ENCODE assay signal across 17 cellular contexts in the genomic region with DNA sequence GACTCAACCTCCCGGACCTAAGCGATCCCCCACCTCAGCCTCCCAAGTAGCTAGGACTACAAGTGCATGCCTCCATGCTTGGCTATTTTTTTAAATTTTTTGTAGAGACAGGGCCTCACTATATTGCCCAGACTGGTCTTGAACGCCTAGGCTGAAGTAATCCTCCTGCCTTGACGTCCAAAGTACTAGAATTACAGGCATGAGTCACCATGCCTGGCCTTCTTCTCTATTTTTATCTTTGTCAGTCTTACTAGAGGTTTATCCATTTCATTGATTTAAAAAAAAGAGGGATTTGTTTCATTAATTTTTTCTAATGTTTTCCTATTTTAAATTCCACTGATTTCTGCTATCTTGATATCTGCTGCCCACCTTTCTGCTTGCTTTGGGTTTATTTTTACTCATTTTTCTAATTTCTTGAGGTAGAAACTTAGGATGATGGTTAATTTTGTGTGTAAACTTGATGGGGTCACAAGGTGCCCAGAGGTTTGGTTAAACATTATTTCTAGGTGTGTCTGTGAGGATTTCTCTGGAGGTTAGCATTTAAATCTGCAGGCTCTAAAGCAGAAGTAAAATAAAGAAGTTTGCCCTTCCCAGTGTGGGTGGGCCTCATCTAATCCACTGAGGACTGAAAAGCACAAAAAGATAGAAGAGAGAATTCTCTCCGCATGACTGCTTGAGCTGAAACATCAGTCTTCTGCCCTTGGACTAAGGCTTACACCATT.
DNase-seq lines count a peak whose midpoint lies in the region; ATAC-seq, FAIRE-seq and TF ChIP-seq lines count a peak whose summit lies in the region.
"Had no signal": no experiment of that assay in that cellular context is flagged by ENCODE, and none has a peak within 500 bp of the region (broad histone marks: within the 10 kb centered on the region; RNA-seq: fewer than 3 reads in every experiment).

No MANE protein-coding gene starts in this region.

- WGBS in mesenchymal stem cell, result 73% methylated on average over 4 of the region's 5 CpGs

- H2BK12ac ChIP-seq in mesenchymal stem cell (ENCODE audit: low read length in 2 of 2), result peak overlapping the region in 1 of 2 experiments; percentile 71

- H3K14ac ChIP-seq in mesenchymal stem cell (ENCODE audit: low read length in 2 of 2), result no peak overlapping the region

- TF ChIP-seq CTCF in AG09319 (IDR thresholded peaks at IDR 0.05; ENCODE audit: low read depth, low read length) (no peak), bronchial epithelial cell (IDR thresholded peaks at IDR 0.05; ENCODE audit: insufficient read depth, low read length, severe bottlenecking) (no peak)

- no peak overlapping the region for H3K23ac ChIP-seq in mesenchymal stem cell (ENCODE audit: low read length in 2 of 2)

- H3K4me3 ChIP-seq in bronchial epithelial cell (ENCODE audit: low read depth, low read length) (no peak overlapping the region), mesenchymal stem cell (ENCODE audit: insufficient read depth in 1 of 2, low read depth in 1 of 2, low read length in 2 of 2) (no peak overlapping the region)
- H3K4me3 ChIP-seq: ovary, upper lobe of right lung had no signal

- DNase-seq in AG09319 (ENCODE audit: extremely low read depth, low read depth) (peak; percentile 15), LHCN-M2 (ENCODE audit: low read depth) (peak; percentile 62), bronchial epithelial cell (ENCODE audit: low read depth) (peak; percentile 60), mesenchymal stem cell (peak; percentile 83), NCI-H748 (lab: John Stamatoyannopoulos, UW; ENCODE audit: unreplicated experiment) (no peak), midbrain (lab: John Stamatoyannopoulos, UW) (no peak)
- DNase-seq: activated CD4-positive, alpha-beta T cell treated with anti-CD3 and anti-CD28 coated beads for 48 hours; AML-193; DND-41; NCI-H1048; NCI-H2227 treated with DMSO at 0.1 percent for 48 hours; ovary; stimulated activated CD4-positive, alpha-beta T cell treated with anti-CD3 and anti-CD28 coated beads, Interleukin-1b, Interleukin-23, amount 100 ng/mL, for 48 hours; upper lobe of right lung had no signal

- H3K18ac ChIP-seq in mesenchymal stem cell (ENCODE audit: low read depth in 1 of 2, low read length in 2 of 2), result no peak overlapping the region

- H2BK15ac ChIP-seq in mesenchymal stem cell (ENCODE audit: low read depth, poor library complexity, severe bottlenecking), result no peak overlapping the region

- H3K27me3 ChIP-seq in bronchial epithelial cell (ENCODE audit: control insufficient read depth, insufficient read depth, low read length), result no peaks in the 10 kb centered on the region
- H3K27me3 ChIP-seq in mesenchymal stem cell (ENCODE audit: control insufficient read depth in 1 of 2, insufficient read depth in 1 of 2, low read length in 2 of 2), result no peaks in the 10 kb centered on the region
- H3K27me3 ChIP-seq: ovary, upper lobe of right lung had no signal

- no peak overlapping the region for H4K91ac ChIP-seq in mesenchymal stem cell (ENCODE audit: low read length)

- no peak overlapping the region for H3K4ac ChIP-seq in mesenchymal stem cell (ENCODE audit: low read depth in 1 of 2, low read length in 2 of 2)

- no peak overlapping the region for H4K8ac ChIP-seq in mesenchymal stem cell (ENCODE audit: low read length)

- H3K36me3 ChIP-seq in bronchial epithelial cell (ENCODE audit: control insufficient read depth, insufficient read depth, low read length) (no peaks in the 10 kb centered on the region), mesenchymal stem cell (ENCODE audit: control insufficient read depth in 1 of 2, insufficient read depth in 2 of 2, low read depth in 1 of 2, low read length in 2 of 2) (no peaks in the 10 kb centered on the region)
- H3K36me3 ChIP-seq: ovary, upper lobe of right lung had no signal

- ATAC-seq in GM18907 (IDR thresholded peaks at IDR 0.05; ENCODE audit: unreplicated experiment), result no peak
- ATAC-seq in GM19023 (IDR thresholded peaks at IDR 0.05; ENCODE audit: unreplicated experiment), result no peak
- ATAC-seq: Panc1, upper lobe of right lung had no signal

- FAIRE-seq in bronchial epithelial cell (lab: Jason Lieb, UNC), result no peak

- H3K27ac ChIP-seq in mesenchymal stem cell (ENCODE audit: low read length, poor library complexity, severe bottlenecking), result peak overlapping the region; percentile 38
- H3K27ac ChIP-seq: ovary, upper lobe of right lung had no signal

- peak overlapping the region; percentile 15 for H2AFZ ChIP-seq in mesenchymal stem cell (ENCODE audit: low read depth, low read length)

- no peak overlapping the region for H3K4me2 ChIP-seq in mesenchymal stem cell (ENCODE audit: low read length, poor library complexity, severe bottlenecking)

- H2BK120ac ChIP-seq in mesenchymal stem cell (ENCODE audit: low read depth, low read length), result no peak overlapping the region

- H3K79me1 ChIP-seq in mesenchymal stem cell (replicated peaks; ENCODE audit: low read length, poor library complexity, severe bottlenecking), result no peaks in the 10 kb centered on the region

- H2BK5ac ChIP-seq in mesenchymal stem cell (ENCODE audit: low read depth, low read length, poor library complexity, severe bottlenecking), result no peak overlapping the region

- peaks cover 2% of the 10 kb centered on the region for H3K4me1 ChIP-seq in mesenchymal stem cell (ENCODE audit: control insufficient read depth, insufficient read depth, low read depth, low read length)
- H3K4me1 ChIP-seq: upper lobe of right lung had no signal

- H2AK5ac ChIP-seq in mesenchymal stem cell (ENCODE audit: low read length, severe bottlenecking), result no peak overlapping the region

- H3K9ac ChIP-seq in mesenchymal stem cell (ENCODE audit: low read length), result no peak overlapping the region

- no peaks in the 10 kb centered on the region for H3K9me3 ChIP-seq in mesenchymal stem cell (ENCODE audit: control insufficient read depth, low read length)
- H3K9me3 ChIP-seq: ovary, upper lobe of right lung had no signal

Comparison
In these comparisons a context has a peak if more than half of its experiments do, and no peak if none do; other contexts are left out.
1. DNase-seq: peak in AG09319 (single experiment), LHCN-M2 (single experiment), bronchial epithelial cell (single experiment) and mesenchymal stem cell (single experiment); none in NCI-H748 (single experiment) and midbrain (single experiment).